In the genomic region with DNA sequence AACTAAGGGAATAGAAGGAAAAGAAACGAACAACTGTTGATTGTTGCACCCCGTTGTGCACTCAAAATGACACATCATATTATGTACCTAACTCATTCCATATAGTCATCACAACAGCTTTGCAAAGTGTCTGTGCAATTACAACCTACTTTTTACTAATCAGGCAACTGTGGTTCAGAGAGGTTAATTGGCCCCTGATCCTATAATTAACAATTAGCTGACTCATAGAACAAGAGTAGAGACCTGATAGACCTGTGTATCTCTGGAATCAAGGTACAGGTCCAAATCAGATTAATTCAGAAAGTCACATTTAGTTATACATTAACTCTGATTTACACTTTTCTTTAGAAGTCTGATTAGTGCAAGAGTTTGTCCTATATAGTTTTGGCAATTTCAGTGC, we compare ENCODE assay signal across 21 cellular contexts.
"Had no signal": no experiment of that assay in that cellular context is flagged by ENCODE, and none has a peak within 500 bp of the region (broad histone marks: within the 10 kb centered on the region; RNA-seq: fewer than 3 reads in every experiment).

No MANE protein-coding gene starts in this region.

- DNase-seq: effector CD8-positive, alpha-beta T cell; endodermal cell; foreskin keratinocyte; heart left ventricle; kidney; natural killer cell; occipital lobe; ovary; posterior cingulate gyrus; psoas muscle; right cardiac atrium; sigmoid colon; spleen; stimulated activated CD4-positive, alpha-beta T cell treated with anti-CD3 and anti-CD28 coated beads, Interleukin-4, amount 100 ng/mL, for 4 hours; stimulated activated naive CD8-positive, alpha-beta T cell treated with anti-CD3 and anti-CD28 coated beads, Interleukin-15, Interleukin-2, amounts not matched to agents 100 U/mL and 50 U/mL, for 24 hours; substantia nigra; testis; tibial artery had no signal

- ATAC-seq: foreskin keratinocyte; gastroesophageal sphincter; heart left ventricle; left lobe of liver; natural killer cell; psoas muscle; right cardiac atrium; stimulated activated memory B cell treated with anti-CD40 and anti-IgM and Interleukin-4, amounts not matched to agents 10 μg/mL and 1 μg/mL and 100 μg/mL, for 72 hours; stimulated activated naive CD8-positive, alpha-beta T cell treated with anti-CD3 and anti-CD28 coated beads, Interleukin-15, Interleukin-2, amounts not matched to agents 100 U/mL and 50 U/mL, for 24 hours had no signal

- FAIRE-seq: kidney had no signal
